1 cellular context compared by ENCODE assay signal in the genomic region with DNA sequence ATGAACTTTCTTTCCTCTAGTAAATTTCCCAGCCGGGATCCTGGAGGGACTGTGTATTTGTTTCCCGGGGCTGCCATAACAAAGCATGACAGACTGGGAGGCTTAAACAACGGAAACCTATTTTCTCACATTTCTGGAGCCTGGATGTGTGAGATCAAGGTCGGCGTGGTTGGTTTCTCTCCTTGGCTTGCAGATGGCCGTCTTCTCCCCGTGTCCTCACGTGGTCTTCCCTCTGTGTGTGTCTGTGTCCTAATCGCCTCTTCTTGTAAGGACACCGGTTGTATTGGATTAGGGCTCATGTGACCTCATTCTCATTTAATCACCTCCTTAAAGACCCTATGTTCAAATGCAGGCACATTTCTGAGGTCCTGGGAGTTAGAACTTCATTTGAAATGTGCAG.
TF ChIP-seq lines count a peak whose summit lies in the region.

No MANE protein-coding gene starts in this region.

TF ChIP-seq in GM23338, 12 proteins besides CTCF, POLR2A, EP300 and RAD21:
- TF ChIP-seq ZNF462 (CRISPR knock-in tag; IDR thresholded peaks at IDR 0.05) (no peak), JUNB (IDR thresholded peaks at IDR 0.05; ENCODE audit: unreplicated experiment) (no peak), ETS1 (IDR thresholded peaks at IDR 0.05) (no peak), POLR2AphosphoS5 (IDR thresholded peaks at IDR 0.05; ENCODE audit: low read depth) (no peak), REST (IDR thresholded peaks at IDR 0.05; ENCODE audit: unreplicated experiment) (no peak), CREB1 (CRISPR knock-in tag; IDR thresholded peaks at IDR 0.05; ENCODE audit: low read depth) (no peak), ZNF114 (CRISPR knock-in tag; IDR thresholded peaks at IDR 0.05) (no peak), ZNF331 (CRISPR knock-in tag; IDR thresholded peaks at IDR 0.05; ENCODE audit: low read depth) (no peak), EZH2phosphoT487 (IDR thresholded peaks at IDR 0.05; ENCODE audit: unreplicated experiment) (no peak), EZH2 (IDR thresholded peaks at IDR 0.05; ENCODE audit: low read depth, unreplicated experiment) (no peak), STAT1 (IDR thresholded peaks at IDR 0.05; ENCODE audit: unreplicated experiment) (no peak), NANOG (IDR thresholded peaks at IDR 0.05; ENCODE audit: borderline replicate concordance) (no peak)
